2 cellular contexts compared by ENCODE assay signal in genomic region chr3:153172796-153173757, GRCh38.
TF ChIP-seq lines count a peak whose summit lies in the region.

No MANE protein-coding gene starts in this region.

TF ChIP-seq in HCT116, 20 proteins besides CTCF, POLR2A, EP300 and RAD21:
- no peak for TF ChIP-seq CBX3 (IDR thresholded peaks at IDR 0.05; ENCODE audit: low read depth)
- no peak for TF ChIP-seq CEBPB (IDR thresholded peaks at IDR 0.05; ENCODE audit: low read depth)
- no peak for TF ChIP-seq FOSL1 (IDR thresholded peaks at IDR 0.05; ENCODE audit: low read depth)
- no peak for TF ChIP-seq EZH2 (IDR thresholded peaks at IDR 0.05)
- TF ChIP-seq SIN3A (IDR thresholded peaks at IDR 0.05; ENCODE audit: low read depth), result no peak
- TF ChIP-seq ZFX (IDR thresholded peaks at IDR 0.05), result no peak
- no peak for TF ChIP-seq EZH2phosphoT487 (IDR thresholded peaks at IDR 0.05; ENCODE audit: borderline replicate concordance)
- no peak for TF ChIP-seq MAX (IDR thresholded peaks at IDR 0.05)
- no peak for TF ChIP-seq ZBTB33 (IDR thresholded peaks at IDR 0.05; ENCODE audit: extremely low read depth, insufficient replicate concordance, low read length)
- TF ChIP-seq REST (IDR thresholded peaks at IDR 0.05; ENCODE audit: low read depth), result no peak
- no peak for TF ChIP-seq POLR2AphosphoS5 (IDR thresholded peaks at IDR 0.05; ENCODE audit: low read depth, low read length)
- TF ChIP-seq ZNF274 (IDR thresholded peaks at IDR 0.05; ENCODE audit: low read depth, low read length), result no peak
- TF ChIP-seq TCF7L2 (IDR thresholded peaks at IDR 0.05; ENCODE audit: borderline replicate concordance, extremely low read depth, insufficient read depth, insufficient read length), result no peak
- no peak for TF ChIP-seq ELF1 (IDR thresholded peaks at IDR 0.05; ENCODE audit: borderline replicate concordance, low read depth)
- no peak for TF ChIP-seq JUND (IDR thresholded peaks at IDR 0.05)
- TF ChIP-seq YY1 (IDR thresholded peaks at IDR 0.05; ENCODE audit: extremely low read depth, insufficient replicate concordance, low read depth, low read length), result no peak
- TF ChIP-seq ATF3 (IDR thresholded peaks at IDR 0.05), result no peak
- no peak for TF ChIP-seq EGR1 (IDR thresholded peaks at IDR 0.05; ENCODE audit: low read depth)
- no peak for TF ChIP-seq SP1 (IDR thresholded peaks at IDR 0.05; ENCODE audit: low read depth)
TF ChIP-seq in HCT116: peak in this region for 0.

TF ChIP-seq in GM12878, 131 proteins besides CTCF, POLR2A, EP300 and RAD21:
- TF ChIP-seq CEBPZ (IDR thresholded peaks at IDR 0.05; ENCODE audit: low read depth, low read length), result no peak
- no peak for TF ChIP-seq ELK1 (IDR thresholded peaks at IDR 0.05; ENCODE audit: low read depth, low read length)
- no peak for TF ChIP-seq LARP7 (IDR thresholded peaks at IDR 0.05)
- no peak for TF ChIP-seq POU2F2 (IDR thresholded peaks at IDR 0.05; ENCODE audit: borderline replicate concordance, low read depth, low read length)
- no peak for TF ChIP-seq EED (IDR thresholded peaks at IDR 0.05; ENCODE audit: low read depth)
- no peak for TF ChIP-seq IKZF2 (IDR thresholded peaks at IDR 0.05)
- no peak for TF ChIP-seq CREB1 (IDR thresholded peaks at IDR 0.05; ENCODE audit: low read depth)
- no peak for TF ChIP-seq TCF3 (IDR thresholded peaks at IDR 0.05; ENCODE audit: borderline replicate concordance, insufficient read depth, low read depth, low read length)
- TF ChIP-seq ESRRA (IDR thresholded peaks at IDR 0.05; ENCODE audit: low read length), result no peak
- no peak for TF ChIP-seq SIN3A (IDR thresholded peaks at IDR 0.05; ENCODE audit: low read depth, low read length)
- TF ChIP-seq BCL3 (IDR thresholded peaks at IDR 0.05; ENCODE audit: borderline replicate concordance, insufficient read depth, low read depth, low read length, poor library complexity, severe bottlenecking), result no peak
- TF ChIP-seq MYC (IDR thresholded peaks at IDR 0.05; ENCODE audit: insufficient read depth, insufficient read length, insufficient replicate concordance, low read length, severe bottlenecking), result no peak
- TF ChIP-seq STAT3 (IDR thresholded peaks at IDR 0.05; ENCODE audit: low read depth, low read length), result no peak
